Comparison of ENCODE assay signal across 21 cellular contexts in genomic region chr11:110990316-110990715, GRCh38.
DNase-seq lines count a peak whose midpoint lies in the region; ATAC-seq and TF ChIP-seq lines count a peak whose summit lies in the region.
"Had no signal": no experiment of that assay in that cellular context is flagged by ENCODE, and none has a peak within 500 bp of the region (broad histone marks: within the 10 kb centered on the region; RNA-seq: fewer than 3 reads in every experiment).

No MANE protein-coding gene starts in this region.

- no peaks in the 10 kb centered on the region for H3K4me1 Mint-ChIP-seq in stimulated activated memory B cell treated with anti-CD40 and anti-IgM and Interleukin-4, amounts not matched to agents 10 μg/mL and 1 μg/mL and 100 μg/mL, for 72 hours
- no peaks in the 10 kb centered on the region for H3K4me1 Mint-ChIP-seq in activated T-cell treated with anti-CD3 and anti-CD28 coated beads, Interleukin-2, amount 50 U/mL, for 4 hours (ENCODE audit: low read depth)
- H3K4me1 Mint-ChIP-seq: CD4-positive, alpha-beta memory T cell had no signal

- no peak overlapping the region for H2AK9ac ChIP-seq in IMR-90 (replicated peaks; ENCODE audit: low read depth, low read length, poor library complexity)

- H4K20me1 ChIP-seq in IMR-90 (ENCODE audit: insufficient read depth, low read length): no peaks in the 10 kb centered on the region

- H3K9me1 ChIP-seq in IMR-90 (ENCODE audit: insufficient read depth, low read length): no peaks in the 10 kb centered on the region

- H3K23ac ChIP-seq in IMR-90 (ENCODE audit: low read depth, low read length): peak overlapping the region; percentile 8; the same call in 1 of the 2 replicates

- H3K27ac ChIP-seq in IMR-90 (ENCODE audit: insufficient read depth, low read length): no peak overlapping the region
- H3K27ac ChIP-seq in subcutaneous abdominal adipose tissue (ENCODE audit: low read depth, low read length): peak overlapping the region; percentile 76
- H3K27ac ChIP-seq: HL-60 had no signal

- no peak for TF ChIP-seq RAD21 in IMR-90 (IDR thresholded peaks at IDR 0.05; ENCODE audit: low read length)

- no peak overlapping the region for H2AFZ ChIP-seq in IMR-90 (replicated peaks; ENCODE audit: low read length, poor library complexity)

- H3K27me3 ChIP-seq in IMR-90 (ENCODE audit: control insufficient read depth, insufficient read depth, low read length): no peaks in the 10 kb centered on the region
- H3K27me3 ChIP-seq in subcutaneous abdominal adipose tissue (ENCODE audit: control insufficient read depth in 5 of 5, insufficient read depth in 4 of 5, low read length in 5 of 5): no peaks in the 10 kb centered on the region

- peak overlapping the region; percentile 66; the same call in 1 of the 2 replicates for H3K18ac ChIP-seq in IMR-90 (ENCODE audit: low read depth, low read length)

- H3K4me3 ChIP-seq in IMR-90 (ENCODE audit: insufficient read depth, low read depth, low read length) (no peak overlapping the region), choroid plexus epithelial cell (ENCODE audit: low read depth, low read length) (no peak overlapping the region), fibroblast of the aortic adventitia (ENCODE audit: low read depth, low read length) (no peak overlapping the region), subcutaneous abdominal adipose tissue (ENCODE audit: low read depth in 1 of 5, low read length in 5 of 5) (no peak overlapping the region)

- no TSS peak for BruUV-seq in IMR-90 (replicated peaks; lab: Mats Ljungman, UMichigan)

- no CpG with 5 or more reads among the region's 3 CpGs for WGBS in IMR-90 (ENCODE audit: extremely low coverage in 2 of 2, insufficient read length in 1 of 2), 2 experiments

- CTCF ChIA-PET in IMR-90 (lab: Yijun Ruan, JAX): interaction anchor here (0.7 to 1.0 kb wide), 2 partner anchors 18 to 145 kb away, joined by 3 read pairs; no protein-coding TSS in a partner anchor

- no peak overlapping the region for H3K4me3 Mint-ChIP-seq in stimulated activated memory B cell treated with anti-CD40 and anti-IgM and Interleukin-4, amounts not matched to agents 10 μg/mL and 1 μg/mL and 100 μg/mL, for 72 hours
- no peak overlapping the region for H3K4me3 Mint-ChIP-seq in activated T-cell treated with anti-CD3 and anti-CD28 coated beads, Interleukin-2, amount 50 U/mL, for 4 hours
- H3K4me3 Mint-ChIP-seq: CD4-positive, alpha-beta memory T cell had no signal

- DNase-seq in IMR-90 (peak; percentile 38), choroid plexus epithelial cell (ENCODE audit: low read depth) (peak; percentile 35), fibroblast of the aortic adventitia (ENCODE audit: low read depth) (peak; percentile 38), dermis blood vessel endothelial cell (no peak)
- no peak for DNase-seq in activated T-cell treated with anti-CD3 and anti-CD28 coated beads, Interleukin-2, amount 50 U/mL, for 4 hours
- DNase-seq: C1 segment of cervical spinal cord; CD4-positive, alpha-beta memory T cell; COR-L47; DMS79; GF-D8; Karpas-422; NCI-H1105; NCI-H1436 treated with DMSO at 0.1 percent for 48 hours; NCI-H187 treated with DMSO at 0.1 percent for 48 hours; NCI-H774; NK-92 treated with Interleukin-12 subunit alpha and Interleukin-12 subunit beta, amount 100 ng/mL, for 24 hours; PC-3; SK-N-SH had no signal

- H3K9me3 ChIP-seq in IMR-90 (ENCODE audit: control insufficient read depth, insufficient read depth, low read length) (no peaks in the 10 kb centered on the region), subcutaneous abdominal adipose tissue (ENCODE audit: control insufficient read depth in 5 of 5, low read length in 5 of 5) (no peaks in the 10 kb centered on the region)
- H3K9me3 ChIP-seq: SK-N-SH had no signal

- H3K36me3 Mint-ChIP-seq in stimulated activated memory B cell treated with anti-CD40 and anti-IgM and Interleukin-4, amounts not matched to agents 10 μg/mL and 1 μg/mL and 100 μg/mL, for 72 hours: no peaks in the 10 kb centered on the region
- no peaks in the 10 kb centered on the region for H3K36me3 Mint-ChIP-seq in activated T-cell treated with anti-CD3 and anti-CD28 coated beads, Interleukin-2, amount 50 U/mL, for 4 hours (ENCODE audit: insufficient read depth)
- H3K36me3 Mint-ChIP-seq: CD4-positive, alpha-beta memory T cell had no signal

- ATAC-seq in IMR-90 (ENCODE audit: low read depth): no peak
- no peak for ATAC-seq in stimulated activated memory B cell treated with anti-CD40 and anti-IgM and Interleukin-4, amounts not matched to agents 10 μg/mL and 1 μg/mL and 100 μg/mL, for 72 hours
- ATAC-seq in activated T-cell treated with anti-CD3 and anti-CD28 coated beads, Interleukin-2, amount 50 U/mL, for 4 hours: no peak
- ATAC-seq: PC-3 had no signal

- no peak overlapping the region for H2BK15ac ChIP-seq in IMR-90 (ENCODE audit: low read depth, low read length)

- no peak overlapping the region for H3K56ac ChIP-seq in IMR-90 (ENCODE audit: extremely low read depth, insufficient read depth, low read length)

- no peaks in the 10 kb centered on the region for H3K9me3 Mint-ChIP-seq in stimulated activated memory B cell treated with anti-CD40 and anti-IgM and Interleukin-4, amounts not matched to agents 10 μg/mL and 1 μg/mL and 100 μg/mL, for 72 hours
- H3K9me3 Mint-ChIP-seq in activated T-cell treated with anti-CD3 and anti-CD28 coated beads, Interleukin-2, amount 50 U/mL, for 4 hours: no peaks in the 10 kb centered on the region

- H3K4me1 ChIP-seq in IMR-90 (ENCODE audit: control insufficient read depth, insufficient read depth, low read length): peaks cover 9% of the 10 kb centered on the region
- H3K4me1 ChIP-seq in subcutaneous abdominal adipose tissue (ENCODE audit: control insufficient read depth in 5 of 5, insufficient read depth in 5 of 5, low read length in 5 of 5): peaks cover 0 to 40% (median 34%) of the 10 kb centered on the region in 5 donors

- H2BK120ac ChIP-seq in IMR-90 (ENCODE audit: low read depth, low read length): no peak overlapping the region

- H3K36me3 ChIP-seq in IMR-90 (ENCODE audit: control insufficient read depth, insufficient read depth, low read length): no peaks in the 10 kb centered on the region
- no peaks in the 10 kb centered on the region for H3K36me3 ChIP-seq in subcutaneous abdominal adipose tissue (ENCODE audit: control insufficient read depth in 5 of 5, insufficient read depth in 5 of 5, low read length in 5 of 5)

- in situ Hi-C loops in IMR-90 (cut with MboI; ENCODE audit: low sequenced_read_pairs): no loop called here

- H3K9ac ChIP-seq in IMR-90 (ENCODE audit: low read depth, low read length) (no peak overlapping the region), subcutaneous abdominal adipose tissue (ENCODE audit: low read length in 5 of 5) (no peak overlapping the region)
- H3K9ac ChIP-seq: SK-N-SH had no signal

- dilution Hi-C loops in IMR-90 (cut with HindIII; ENCODE audit: low sequenced_read_pairs, unreplicated experiment): no loop called here

- no peaks in the 10 kb centered on the region for H3K79me1 ChIP-seq in IMR-90 (ENCODE audit: low read depth in 1 of 2, low read length in 2 of 2)

- H2BK20ac ChIP-seq in IMR-90 (ENCODE audit: low read depth, low read length): no peak overlapping the region

- POLR2A ChIA-PET in IMR-90 (lab: Charles Lee; ENCODE audit: unreplicated experiment): no interaction called here

- peak overlapping the region; percentile 36; the same call in 1 of the 2 replicates for H3K4me2 ChIP-seq in IMR-90 (ENCODE audit: low read depth, low read length)
- H3K4me2 ChIP-seq: SK-N-SH had no signal

- no peaks in the 10 kb centered on the region for H3K27me3 Mint-ChIP-seq in stimulated activated memory B cell treated with anti-CD40 and anti-IgM and Interleukin-4, amounts not matched to agents 10 μg/mL and 1 μg/mL and 100 μg/mL, for 72 hours
- peaks cover 3% of the 10 kb centered on the region for H3K27me3 Mint-ChIP-seq in activated T-cell treated with anti-CD3 and anti-CD28 coated beads, Interleukin-2, amount 50 U/mL, for 4 hours (ENCODE audit: low read depth)
- H3K27me3 Mint-ChIP-seq: CD4-positive, alpha-beta memory T cell had no signal

- H4K91ac ChIP-seq in IMR-90 (ENCODE audit: insufficient read depth, low read depth, low read length): no peak overlapping the region

- intact Hi-C loops in IMR-90 (cut with micrococcal nuclease): no loop called here

- no peak overlapping the region for H4K5ac ChIP-seq in IMR-90 (ENCODE audit: low read depth, low read length)

- H4K8ac ChIP-seq in IMR-90 (ENCODE audit: low read depth in 2 of 2, low read length in 2 of 2): no peak overlapping the region

- no peak for TF ChIP-seq POLR2A in IMR-90 (IDR thresholded peaks at IDR 0.05; ENCODE audit: low read depth, low read length)

- H3K14ac ChIP-seq in IMR-90 (replicated peaks; ENCODE audit: low read depth, low read length): no peak overlapping the region

- peak overlapping the region; percentile 7 for H2BK5ac ChIP-seq in IMR-90 (ENCODE audit: low read depth, low read length, poor library complexity, severe bottlenecking)

- no peak overlapping the region for H3K27ac Mint-ChIP-seq in stimulated activated memory B cell treated with anti-CD40 and anti-IgM and Interleukin-4, amounts not matched to agents 10 μg/mL and 1 μg/mL and 100 μg/mL, for 72 hours
- H3K27ac Mint-ChIP-seq: CD4-positive, alpha-beta memory T cell had no signal

- H2AK5ac ChIP-seq in IMR-90 (ENCODE audit: low read depth, low read length): no peak overlapping the region

- H3K4ac ChIP-seq in IMR-90 (ENCODE audit: low read depth, low read length): peak overlapping the region; percentile 24; the same call in 1 of the 2 replicates

- TF ChIP-seq CTCF in IMR-90 (conservative IDR thresholded peaks at IDR 0.05; ENCODE audit: low read depth, low read length) (no peak), choroid plexus epithelial cell (conservative IDR thresholded peaks at IDR 0.05; ENCODE audit: low read depth, low read length) (no peak), fibroblast of the aortic adventitia (IDR thresholded peaks at IDR 0.05; ENCODE audit: insufficient read depth, low read length) (no peak)

TF ChIP-seq in IMR-90, 13 proteins besides CTCF, POLR2A, EP300 and RAD21:
- no peak for TF ChIP-seq CEBPB (IDR thresholded peaks at IDR 0.05; ENCODE audit: low read depth, low read length)

Comparison
In these comparisons a context has a peak if more than half of its experiments do, and no peak if none do; other contexts are left out.
1. DNase-seq: peak in IMR-90 (single experiment), choroid plexus epithelial cell (single experiment) and fibroblast of the aortic adventitia (single experiment); none in activated T-cell treated with anti-CD3 and anti-CD28 coated beads, Interleukin-2, amount 50 U/mL, for 4 hours (single experiment) and dermis blood vessel endothelial cell (single experiment).